ENCODE assay signal across 20 cellular contexts in the genomic region with DNA sequence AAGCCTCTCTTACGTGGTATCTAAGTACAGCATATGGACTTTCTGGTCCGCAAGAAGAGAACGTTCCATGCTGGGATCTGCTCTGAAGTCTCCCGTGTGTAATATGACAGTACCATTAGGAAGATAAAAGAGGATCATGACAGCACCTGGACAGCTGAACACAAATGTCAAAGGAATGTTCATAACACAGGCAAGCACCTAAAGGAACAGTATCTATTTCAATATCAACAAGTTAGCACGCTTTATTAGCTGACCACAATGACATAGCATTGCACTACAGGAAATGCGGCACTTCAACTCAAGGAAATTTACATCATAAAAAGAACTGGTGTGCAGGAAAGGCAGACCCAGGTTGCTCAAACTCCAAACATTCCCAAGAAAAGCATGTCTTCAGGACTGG. TPM values are rescaled to one million over a fixed set of nuclear protein-coding genes. Genes with fewer than 3 reads are reported as not detected.
A peak's percentile ranks its signal among the peaks of the same experiment; 100 is the strongest.
DNase-seq lines count a peak whose midpoint lies in the region; ATAC-seq and TF ChIP-seq lines count a peak whose summit lies in the region.
"Had no signal": no experiment of that assay in that cellular context is flagged by ENCODE, and none has a peak within 500 bp of the region (broad histone marks: within the 10 kb centered on the region; RNA-seq: fewer than 3 reads in every experiment).

No MANE protein-coding gene starts in this region.

- no peaks in the 10 kb centered on the region for H3K27me3 ChIP-seq in foreskin keratinocyte
- H3K27me3 ChIP-seq: body of pancreas, colonic mucosa, tibial nerve had no signal

- H3K36me3 ChIP-seq in HEK293 (ENCODE audit: control insufficient read depth in 2 of 2, insufficient read depth in 1 of 2, low read length in 2 of 2), result peaks cover 12 to 28% of the 10 kb centered on the region in 2 experiments
- H3K36me3 ChIP-seq: colonic mucosa had no signal

- H3K9me3 Mint-ChIP-seq in activated naive CD8-positive, alpha-beta T cell treated with anti-CD3 and anti-CD28 coated beads, Interleukin-2, amount 50 U/mL, for 24 hours, result no peaks in the 10 kb centered on the region
- H3K9me3 Mint-ChIP-seq: activated T-helper 2 cell treated with anti-CD3 and anti-CD28 coated beads, Interferon-gamma antibody, Interleukin-2, Interleukin-4, amounts not matched to agents 10 μg/mL and 5 μg/mL and 100 μg/mL, durations not matched to agents 14 hours and 24 hours and 36 hours; CD8-positive, alpha-beta memory T cell; endodermal cell; neural crest cell had no signal

- no peak overlapping the region for H3K4me3 ChIP-seq in HEK293 (ENCODE audit: low read depth, low read length)
- H3K4me3 ChIP-seq: body of pancreas, colonic mucosa, skin epidermis, tibial nerve had no signal

- POLR2A ChIA-PET in HEK293 (lab: Yijun Ruan, JAX), result no interaction called here

- no peak overlapping the region for H3K27ac Mint-ChIP-seq in activated naive CD8-positive, alpha-beta T cell treated with anti-CD3 and anti-CD28 coated beads, Interleukin-2, amount 50 U/mL, for 24 hours
- H3K27ac Mint-ChIP-seq: activated T-helper 2 cell treated with anti-CD3 and anti-CD28 coated beads, Interferon-gamma antibody, Interleukin-2, Interleukin-4, amounts not matched to agents 10 μg/mL and 5 μg/mL and 100 μg/mL, durations not matched to agents 14 hours and 24 hours and 36 hours; endodermal cell had no signal

- H3K27ac ChIP-seq in HEK293 (ENCODE audit: extremely low read depth, low read depth, low read length) (no peak overlapping the region), foreskin keratinocyte (no peak overlapping the region)
- H3K27ac ChIP-seq: body of pancreas, colonic mucosa, skin epidermis, tibial nerve had no signal

- H3K4me1 Mint-ChIP-seq in activated naive CD8-positive, alpha-beta T cell treated with anti-CD3 and anti-CD28 coated beads, Interleukin-2, amount 50 U/mL, for 24 hours, result peaks cover 25% of the 10 kb centered on the region
- H3K4me1 Mint-ChIP-seq: endodermal cell had no signal

- H3K9me3 ChIP-seq in HEK293 (ENCODE audit: control insufficient read depth, insufficient read depth, low read depth, low read length), result no peaks in the 10 kb centered on the region
- H3K9me3 ChIP-seq: body of pancreas, colonic mucosa, tibial nerve had no signal

- TF ChIP-seq CTCF in HEK293 (tag by site-specific recombination; IDR thresholded peaks at IDR 0.05) (no peak), foreskin keratinocyte (conservative IDR thresholded peaks at IDR 0.05) (no peak)

- DNase-seq in DMS53 (lab: John Stamatoyannopoulos, UW) (peak; percentile 82), UCSD-AML1 (lab: John Stamatoyannopoulos, UW; ENCODE audit: unreplicated experiment) (peak; percentile 33), foreskin keratinocyte (peak; percentile 37 to 75), NCI-H2081 (lab: John Stamatoyannopoulos, UW) (no peak)
- no peak for DNase-seq in central memory CD4-positive, alpha-beta T cell
- no peak for DNase-seq in activated naive CD8-positive, alpha-beta T cell treated with anti-CD3 and anti-CD28 coated beads, Interleukin-2, amount 50 U/mL, for 24 hours
- DNase-seq in activated CD8-positive, alpha-beta memory T cell treated with anti-CD3 and anti-CD28 coated beads for 24 hours, result no peak
- DNase-seq: activated CD4-positive, alpha-beta T cell treated with anti-CD3 and anti-CD28 coated beads for 4 hours; body of pancreas; CD8-positive, alpha-beta memory T cell; colonic mucosa; endodermal cell; NCI-H1694; RPMI8226; stimulated activated naive CD4-positive, alpha-beta T cell treated with Interleukin-2 at 50 U/mL for 16 hours had no signal

- ATAC-seq in foreskin keratinocyte, result peak; percentile 73
- ATAC-seq in activated naive CD8-positive, alpha-beta T cell treated with anti-CD3 and anti-CD28 coated beads, Interleukin-2, amount 50 U/mL, for 24 hours, result no peak
- ATAC-seq: body of pancreas had no signal

- CTCF ChIA-PET in HEK293 (lab: Yijun Ruan, JAX), result interaction anchor here (0.6 kb wide), 1 partner anchor 29 kb away, joined by 3 read pairs; no protein-coding TSS in a partner anchor

- H3K4me3 Mint-ChIP-seq in activated naive CD8-positive, alpha-beta T cell treated with anti-CD3 and anti-CD28 coated beads, Interleukin-2, amount 50 U/mL, for 24 hours, result no peak overlapping the region
- H3K4me3 Mint-ChIP-seq: CD8-positive, alpha-beta memory T cell; endodermal cell; neural crest cell had no signal

- H3K4me1 ChIP-seq in HEK293 (ENCODE audit: control insufficient read depth, insufficient read depth, low read length), result no peaks in the 10 kb centered on the region
- H3K4me1 ChIP-seq in foreskin keratinocyte, result no peaks in the 10 kb centered on the region
- H3K4me1 ChIP-seq: body of pancreas, colonic mucosa, tibial nerve had no signal

- peaks cover 52% of the 10 kb centered on the region for H3K36me3 Mint-ChIP-seq in activated naive CD8-positive, alpha-beta T cell treated with anti-CD3 and anti-CD28 coated beads, Interleukin-2, amount 50 U/mL, for 24 hours (ENCODE audit: low read depth)

- H3K27me3 Mint-ChIP-seq in activated naive CD8-positive, alpha-beta T cell treated with anti-CD3 and anti-CD28 coated beads, Interleukin-2, amount 50 U/mL, for 24 hours, result no peaks in the 10 kb centered on the region
- H3K27me3 Mint-ChIP-seq: CD8-positive, alpha-beta memory T cell had no signal

TF ChIP-seq in HEK293, 187 proteins besides CTCF, POLR2A, EP300 and RAD21 (continues in another document):
- TF ChIP-seq MYNN (tag by site-specific recombination; IDR thresholded peaks at IDR 0.05; ENCODE audit: borderline replicate concordance), result no peak
- TF ChIP-seq, protein P1, sequence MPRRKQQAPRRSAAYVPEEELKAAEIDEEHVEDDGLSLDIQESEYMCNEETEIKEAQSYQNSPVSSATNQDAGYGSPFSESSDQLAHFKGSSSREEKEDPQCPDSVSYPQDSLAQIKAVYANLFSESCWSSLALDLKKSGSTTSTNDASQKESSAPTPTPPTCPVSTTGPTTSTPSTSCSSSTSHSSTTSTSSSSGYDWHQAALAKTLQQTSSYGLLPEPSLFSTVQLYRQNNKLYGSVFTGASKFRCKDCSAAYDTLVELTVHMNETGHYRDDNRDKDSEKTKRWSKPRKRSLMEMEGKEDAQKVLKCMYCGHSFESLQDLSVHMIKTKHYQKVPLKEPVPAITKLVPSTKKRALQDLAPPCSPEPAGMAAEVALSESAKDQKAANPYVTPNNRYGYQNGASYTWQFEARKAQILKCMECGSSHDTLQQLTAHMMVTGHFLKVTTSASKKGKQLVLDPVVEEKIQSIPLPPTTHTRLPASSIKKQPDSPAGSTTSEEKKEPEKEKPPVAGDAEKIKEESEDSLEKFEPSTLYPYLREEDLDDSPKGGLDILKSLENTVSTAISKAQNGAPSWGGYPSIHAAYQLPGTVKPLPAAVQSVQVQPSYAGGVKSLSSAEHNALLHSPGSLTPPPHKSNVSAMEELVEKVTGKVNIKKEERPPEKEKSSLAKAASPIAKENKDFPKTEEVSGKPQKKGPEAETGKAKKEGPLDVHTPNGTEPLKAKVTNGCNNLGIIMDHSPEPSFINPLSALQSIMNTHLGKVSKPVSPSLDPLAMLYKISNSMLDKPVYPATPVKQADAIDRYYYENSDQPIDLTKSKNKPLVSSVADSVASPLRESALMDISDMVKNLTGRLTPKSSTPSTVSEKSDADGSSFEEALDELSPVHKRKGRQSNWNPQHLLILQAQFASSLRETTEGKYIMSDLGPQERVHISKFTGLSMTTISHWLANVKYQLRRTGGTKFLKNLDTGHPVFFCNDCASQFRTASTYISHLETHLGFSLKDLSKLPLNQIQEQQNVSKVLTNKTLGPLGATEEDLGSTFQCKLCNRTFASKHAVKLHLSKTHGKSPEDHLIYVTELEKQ (tag by site-specific recombination; IDR thresholded peaks at IDR 0.05; ENCODE audit: borderline replicate concordance), result no peak
- no peak for TF ChIP-seq ZNF155 (tag by site-specific recombination; IDR thresholded peaks at IDR 0.05)
- TF ChIP-seq KLF10 (tag by site-specific recombination; IDR thresholded peaks at IDR 0.05), result no peak
- TF ChIP-seq ZNF747 (tag by site-specific recombination; IDR thresholded peaks at IDR 0.05), result no peak
- TF ChIP-seq SCRT2 (tag by site-specific recombination; IDR thresholded peaks at IDR 0.05), result peak; percentile 94
- TF ChIP-seq ZNF366 (tag by site-specific recombination; conservative IDR thresholded peaks at IDR 0.05), result peak; percentile 25; the same call in 1 of the 2 replicates
- TF ChIP-seq, protein P2, sequence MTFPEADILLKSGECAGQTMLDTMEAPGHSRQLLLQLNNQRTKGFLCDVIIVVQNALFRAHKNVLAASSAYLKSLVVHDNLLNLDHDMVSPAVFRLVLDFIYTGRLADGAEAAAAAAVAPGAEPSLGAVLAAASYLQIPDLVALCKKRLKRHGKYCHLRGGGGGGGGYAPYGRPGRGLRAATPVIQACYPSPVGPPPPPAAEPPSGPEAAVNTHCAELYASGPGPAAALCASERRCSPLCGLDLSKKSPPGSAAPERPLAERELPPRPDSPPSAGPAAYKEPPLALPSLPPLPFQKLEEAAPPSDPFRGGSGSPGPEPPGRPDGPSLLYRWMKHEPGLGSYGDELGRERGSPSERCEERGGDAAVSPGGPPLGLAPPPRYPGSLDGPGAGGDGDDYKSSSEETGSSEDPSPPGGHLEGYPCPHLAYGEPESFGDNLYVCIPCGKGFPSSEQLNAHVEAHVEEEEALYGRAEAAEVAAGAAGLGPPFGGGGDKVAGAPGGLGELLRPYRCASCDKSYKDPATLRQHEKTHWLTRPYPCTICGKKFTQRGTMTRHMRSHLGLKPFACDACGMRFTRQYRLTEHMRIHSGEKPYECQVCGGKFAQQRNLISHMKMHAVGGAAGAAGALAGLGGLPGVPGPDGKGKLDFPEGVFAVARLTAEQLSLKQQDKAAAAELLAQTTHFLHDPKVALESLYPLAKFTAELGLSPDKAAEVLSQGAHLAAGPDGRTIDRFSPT (tag by site-specific recombination; IDR thresholded peaks at IDR 0.05), result no peak
- no peak for TF ChIP-seq WT1 (tag by site-specific recombination; IDR thresholded peaks at IDR 0.05)

RNA-seq across cellular contexts. Expression of a gene that starts 9.8 kb away (rescaled TPM):
- 10.1 and 10.6 TPM in 2 replicates for total RNA-seq in foreskin keratinocyte
- polyA plus RNA-seq in foreskin keratinocyte, result 3.0 and 3.4 TPM in 2 replicates

RNA-seq across cellular contexts. Expression of a gene that starts 10.4 kb away (rescaled TPM):
- total RNA-seq in foreskin keratinocyte, result 13.7 and 14.0 TPM in 2 replicates
- 2.0 and 2.8 TPM in 2 replicates for polyA plus RNA-seq in foreskin keratinocyte

Comparison
In these comparisons a context has a peak if more than half of its experiments do, and no peak if none do; other contexts are left out.
1. DNase-seq: peak in DMS53 (single experiment), UCSD-AML1 (single experiment) and foreskin keratinocyte (2 of 2); none in central memory CD4-positive, alpha-beta T cell (single experiment), activated naive CD8-positive, alpha-beta T cell treated with anti-CD3 and anti-CD28 coated beads, Interleukin-2, amount 50 U/mL, for 24 hours (single experiment), NCI-H2081 (0 of 2) and activated CD8-positive, alpha-beta memory T cell treated with anti-CD3 and anti-CD28 coated beads for 24 hours (single experiment).